12 cellular contexts compared by ENCODE assay signal in genomic region chr17:40910441-40910841, GRCh38. TPM values are rescaled to one million over a fixed set of nuclear protein-coding genes. Genes with fewer than 3 reads are reported as not detected.
DNase-seq lines count a peak whose midpoint lies in the region; ATAC-seq and TF ChIP-seq lines count a peak whose summit lies in the region.
"Had no signal": no experiment of that assay in that cellular context is flagged by ENCODE, and none has a peak within 500 bp of the region (broad histone marks: within the 10 kb centered on the region; RNA-seq: fewer than 3 reads in every experiment).

No MANE protein-coding gene starts in this region.

- H3K4me1 Mint-ChIP-seq in nephron progenitor cell = peaks cover 23% of the 10 kb centered on the region

- ATAC-seq in GM21390 (IDR thresholded peaks at IDR 0.05; ENCODE audit: unreplicated experiment) (no peak), HG03520 (IDR thresholded peaks at IDR 0.05; ENCODE audit: unreplicated experiment) (no peak)

- H3K4me3 Mint-ChIP-seq in nephron progenitor cell = no peak overlapping the region

- H3K9me3 Mint-ChIP-seq in nephron progenitor cell = no peaks in the 10 kb centered on the region

- H3K27ac Mint-ChIP-seq in nephron progenitor cell = no peak overlapping the region

- no peaks in the 10 kb centered on the region for H3K36me3 Mint-ChIP-seq in nephron progenitor cell (ENCODE audit: low read depth)

- H3K36me3 ChIP-seq in skeletal muscle satellite cell (ENCODE audit: insufficient read depth, low read length) = no peaks in the 10 kb centered on the region

- H3K9ac ChIP-seq in skeletal muscle satellite cell (ENCODE audit: low read depth, low read length) = peak overlapping the region; percentile 84

- H3K27me3 ChIP-seq in skeletal muscle satellite cell (ENCODE audit: control insufficient read depth, insufficient read depth, low read length) = no peaks in the 10 kb centered on the region

- H3K9me3 ChIP-seq in skeletal muscle satellite cell (replicated peaks; ENCODE audit: low read length) = no peaks in the 10 kb centered on the region

- TF ChIP-seq CTCF in nephron progenitor cell (IDR thresholded peaks at IDR 0.05) = no peak

- H3K27me3 Mint-ChIP-seq in nephron progenitor cell (ENCODE audit: low read depth, poor library complexity) = peaks cover 7% of the 10 kb centered on the region

- H3K4me2 ChIP-seq in skeletal muscle satellite cell (ENCODE audit: low read length) = peak overlapping the region; percentile 47

- H3K4me1 ChIP-seq in skeletal muscle satellite cell (ENCODE audit: control insufficient read depth, insufficient read depth, low read length) = peaks cover 56% of the 10 kb centered on the region

- peak overlapping the region; percentile 12 for H3K4me3 ChIP-seq in skeletal muscle satellite cell (ENCODE audit: low read length)

- peak; percentile 26 for DNase-seq in ELR (ENCODE audit: low read depth)
- DNase-seq in amniotic epithelial cell (ENCODE audit: low read depth) = peak; percentile 80
- peak; percentile 72 for DNase-seq in fibroblast of the conjunctiva (ENCODE audit: low read depth)
- DNase-seq in SIG-M5 treated with dmso at 0.1 percent for 504 hours (lab: John Stamatoyannopoulos, UW; ENCODE audit: unreplicated experiment) = no peak
- DNase-seq in nephron progenitor cell = no peak
- DNase-seq: activated CD4-positive, alpha-beta T cell treated with anti-CD3 and anti-CD28 coated beads for 4 hours; activated gamma-delta T cell; NCI-H2171 treated with DMSO at 0.1 percent for 48 hours; posterior cingulate gyrus had no signal

RNA-seq across cellular contexts. Expression of gene KRT20, which starts 25.4 kb away (rescaled TPM):
- total RNA-seq in skeletal muscle satellite cell (2012; rRNA removed) = not detected in 2 replicates

RNA-seq across cellular contexts. Expression of gene KRT23, which starts 27.0 kb away (rescaled TPM):
- total RNA-seq in skeletal muscle satellite cell (2012; rRNA removed) = not detected in 2 replicates

RNA-seq across cellular contexts. Expression of gene KRT12, which starts 43.4 kb away (rescaled TPM):
- total RNA-seq in skeletal muscle satellite cell (2012; rRNA removed) = not detected in 2 replicates

RNA-seq across cellular contexts. Expression of gene KRT39, which starts 56.3 kb away (rescaled TPM):
- total RNA-seq in skeletal muscle satellite cell (2012; rRNA removed) = not detected in 2 replicates

Comparison
In these comparisons a context has a peak if more than half of its experiments do, and no peak if none do; other contexts are left out.
1. DNase-seq: peak in ELR (single experiment), amniotic epithelial cell (single experiment) and fibroblast of the conjunctiva (single experiment); none in SIG-M5 treated with dmso at 0.1 percent for 504 hours (single experiment) and nephron progenitor cell (single experiment).